In genomic region chr9:135248111-135248510, GRCh38 we compare ENCODE assay signal across 18 cellular contexts.
"Had no signal": no experiment of that assay in that cellular context is flagged by ENCODE, and none has a peak within 500 bp of the region (broad histone marks: within the 10 kb centered on the region; RNA-seq: fewer than 3 reads in every experiment).

No MANE protein-coding gene starts in this region.

- H3K4me3 ChIP-seq: gastrocnemius medialis, sigmoid colon, stomach, testis had no signal

- H3K27ac ChIP-seq: brain microvascular endothelial cell, epithelial cell of prostate, gastrocnemius medialis, sigmoid colon, stomach, testis had no signal

- H3K4me1 Mint-ChIP-seq: activated naive CD8-positive, alpha-beta T cell treated with anti-CD3 and anti-CD28 coated beads, Interleukin-2, amount 10 ng/mL, durations not matched to agents 7 days and 5 days; T-cell had no signal

- ATAC-seq: activated CD4-positive, CD25-positive, alpha-beta regulatory T cell treated with anti-CD3 and anti-CD28 coated beads, Interleukin-2, amount 50 U/mL, for 24 hours; gastrocnemius medialis; T-cell had no signal

- H3K27me3 ChIP-seq: brain microvascular endothelial cell, testis had no signal

- H3K4me3 Mint-ChIP-seq: activated naive CD8-positive, alpha-beta T cell treated with anti-CD3 and anti-CD28 coated beads, Interleukin-2, amount 10 ng/mL, durations not matched to agents 7 days and 5 days; activated T-helper 1 cell treated with anti-CD3 and anti-CD28 coated beads, Interleukin-12 subunit alpha, Interleukin-12 subunit beta, Interleukin-2, Interleukin-4 antibody, amounts not matched to agents 30 ng/mL and 10 ng/mL and 1 ng/mL, durations not matched to agents 14 hours and 24 hours and 36 hours; nephron; T-cell had no signal

- H3K27ac Mint-ChIP-seq: activated naive CD8-positive, alpha-beta T cell treated with anti-CD3 and anti-CD28 coated beads, Interleukin-2, amount 10 ng/mL, durations not matched to agents 7 days and 5 days; activated T-helper 1 cell treated with anti-CD3 and anti-CD28 coated beads, Interleukin-12 subunit alpha, Interleukin-12 subunit beta, Interleukin-2, Interleukin-4 antibody, amounts not matched to agents 30 ng/mL and 10 ng/mL and 1 ng/mL, durations not matched to agents 14 hours and 24 hours and 36 hours; nephron; T-cell had no signal

- H3K9me3 ChIP-seq: gastrocnemius medialis, sigmoid colon, stomach, testis had no signal

- H3K4me1 ChIP-seq: gastrocnemius medialis, sigmoid colon, testis had no signal

- DNase-seq: activated CD4-positive, alpha-beta T cell treated with anti-CD3 and anti-CD28 coated beads, Interleukin-2, amount 50 U/mL, for 1 hour; activated CD8-positive, alpha-beta memory T cell treated with anti-CD3 and anti-CD28 coated beads for 24 hours; activated naive CD8-positive, alpha-beta T cell treated with anti-CD3 and anti-CD28 coated beads, Interleukin-2, amount 10 ng/mL, durations not matched to agents 7 days and 5 days; brain microvascular endothelial cell; cerebellar nuclear complex; dermis blood vessel endothelial cell; gastrocnemius medialis; stimulated activated CD4-positive, alpha-beta T cell treated with anti-CD3 and anti-CD28 coated beads, Interleukin-12 subunit alpha, Interleukin-12 subunit beta, amount 100 ng/mL, for 4 hours; stimulated activated CD4-positive, alpha-beta T cell treated with anti-CD3 and anti-CD28 coated beads, Interleukin-2, amount 100 ng/mL, for 24 hours; stomach; T-cell; T-helper 9 cell; testis had no signal

- H3K9me3 Mint-ChIP-seq: activated naive CD8-positive, alpha-beta T cell treated with anti-CD3 and anti-CD28 coated beads, Interleukin-2, amount 10 ng/mL, durations not matched to agents 7 days and 5 days; activated T-helper 1 cell treated with anti-CD3 and anti-CD28 coated beads, Interleukin-12 subunit alpha, Interleukin-12 subunit beta, Interleukin-2, Interleukin-4 antibody, amounts not matched to agents 30 ng/mL and 10 ng/mL and 1 ng/mL, durations not matched to agents 14 hours and 24 hours and 36 hours; nephron; T-cell had no signal

- H3K36me3 Mint-ChIP-seq: activated naive CD8-positive, alpha-beta T cell treated with anti-CD3 and anti-CD28 coated beads, Interleukin-2, amount 10 ng/mL, durations not matched to agents 7 days and 5 days; T-cell had no signal

- H3K36me3 ChIP-seq: brain microvascular endothelial cell, gastrocnemius medialis, sigmoid colon, stomach had no signal
